In the genomic region with DNA sequence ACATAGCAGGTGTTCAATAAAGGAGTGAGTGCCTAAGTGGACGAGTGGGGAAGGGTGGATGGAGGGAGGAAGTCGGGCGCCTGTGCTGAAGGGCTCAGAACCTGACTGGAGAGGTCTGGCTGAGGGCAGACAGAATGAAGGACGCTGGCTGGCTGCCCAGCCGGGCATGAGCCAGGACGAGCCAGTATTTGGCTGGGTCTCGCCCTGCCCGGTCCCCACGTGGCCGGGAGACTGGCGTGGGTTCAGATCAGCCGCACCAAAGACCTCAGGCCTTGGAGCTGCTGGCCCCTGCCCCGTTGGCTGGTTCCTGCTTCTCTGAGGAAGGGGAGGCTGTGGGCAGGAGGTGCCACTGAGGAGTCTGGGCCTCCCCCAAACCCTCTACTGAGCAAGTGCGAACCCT, we compare ENCODE assay signal across 12 cellular contexts.
"Had no signal": no experiment of that assay in that cellular context is flagged by ENCODE, and none has a peak within 500 bp of the region (broad histone marks: within the 10 kb centered on the region; RNA-seq: fewer than 3 reads in every experiment).

No MANE protein-coding gene starts in this region.

- H3K9me3 ChIP-seq: ascending aorta, esophagus muscularis mucosa had no signal

- H3K4me2 ChIP-seq: neural progenitor cell had no signal

- ATAC-seq: activated CD8-positive, alpha-beta T cell treated with anti-CD3 and anti-CD28 coated beads for 36 hours; activated T-cell treated with anti-CD3 and anti-CD28 coated beads, Interleukin-2, amount 50 U/mL, for 72 hours; sciatic nerve; T-cell had no signal

- H3K27ac ChIP-seq: ascending aorta, esophagus muscularis mucosa, neural progenitor cell had no signal

- H3K4me3 ChIP-seq: ascending aorta, esophagus muscularis mucosa, neural progenitor cell had no signal

- H3K27me3 ChIP-seq: ascending aorta, neural progenitor cell had no signal

- H3K4me1 ChIP-seq: ascending aorta, esophagus muscularis mucosa had no signal

- DNase-seq: activated CD4-positive, alpha-beta T cell treated with anti-CD3 and anti-CD28 coated beads for 4 hours; activated CD8-positive, alpha-beta memory T cell treated with anti-CD3 and anti-CD28 coated beads, Interleukin-2, amount 50 U/mL, for 4 hours; activated CD8-positive, alpha-beta T cell treated with anti-CD3 and anti-CD28 coated beads for 36 hours; activated naive CD8-positive, alpha-beta T cell treated with anti-CD3 and anti-CD28 coated beads, Interleukin-2, amount 10 ng/mL, durations not matched to agents 7 days and 5 days; activated T-cell treated with anti-CD3 and anti-CD28 coated beads, Interleukin-2, amount 50 U/mL, for 72 hours; stimulated activated CD4-positive, alpha-beta T cell treated with anti-CD3 and anti-CD28 coated beads, Interleukin-12 subunit alpha, Interleukin-12 subunit beta, amount 100 ng/mL, for 4 hours; stimulated activated naive CD4-positive, alpha-beta T cell; T-cell had no signal

- H3K9ac ChIP-seq: neural progenitor cell had no signal

- H3K36me3 ChIP-seq: ascending aorta, esophagus muscularis mucosa, neural progenitor cell had no signal

- H2AFZ ChIP-seq: neural progenitor cell had no signal
